ENCODE assay signal across 29 cellular contexts in genomic region chr7:77382532-77382931, GRCh38. TPM values are rescaled to one million over a fixed set of nuclear protein-coding genes. Genes with fewer than 3 reads are reported as not detected.
A peak's percentile ranks its signal among the peaks of the same experiment; 100 is the strongest.
DNase-seq lines count a peak whose midpoint lies in the region; ATAC-seq and TF ChIP-seq lines count a peak whose summit lies in the region.
"Had no signal": no experiment of that assay in that cellular context is flagged by ENCODE, and none has a peak within 500 bp of the region (broad histone marks: within the 10 kb centered on the region; RNA-seq: fewer than 3 reads in every experiment).

No MANE protein-coding gene starts in this region.

- peak; percentile 63 for ATAC-seq in activated CD4-positive, alpha-beta T cell treated with anti-CD3 and anti-CD28 coated beads for 36 hours
- peak; percentile 33 to 76 for ATAC-seq in activated naive CD4-positive, alpha-beta T cell treated with anti-CD3 and anti-CD28 coated beads, Interleukin-2, amount 50 U/mL, for 72 hours
- ATAC-seq in activated B cell treated with CpG ODN at 0.5 μM for 24 hours (ENCODE audit: low read depth) (no peak), foreskin keratinocyte (peak; percentile 44), GM21786 (IDR thresholded peaks at IDR 0.05; ENCODE audit: unreplicated experiment) (no peak)
- ATAC-seq: GM12878, HCT116 had no signal

- CTCF ChIA-PET in activated CD4-positive, alpha-beta T cell treated with anti-CD3 and anti-CD28 coated beads for 36 hours (lab: Charles Lee): interaction anchor here (1.5 kb wide), 1 partner anchor 31 kb away, joined by 3 read pairs; no protein-coding TSS in a partner anchor
- CTCF ChIA-PET in activated naive CD4-positive, alpha-beta T cell treated with anti-CD3 and anti-CD28 coated beads, Interleukin-2, amount 10 ng/mL, durations not matched to agents 7 days and 5 days (lab: Charles Lee): no interaction called here
- CTCF ChIA-PET in activated B cell treated with CpG ODN at 0.5 μM for 24 hours (lab: Charles Lee): no interaction called here

- DNase-seq in activated CD4-positive, alpha-beta T cell treated with anti-CD3 and anti-CD28 coated beads for 36 hours: no peak
- no peak for DNase-seq in activated CD4-positive, alpha-beta T cell treated with anti-CD3 and anti-CD28 coated beads, Interleukin-2, amount 50 U/mL, for 1 hour
- no peak for DNase-seq in activated naive CD4-positive, alpha-beta T cell treated with anti-CD3 and anti-CD28 coated beads, Interleukin-2, amount 50 U/mL, for 72 hours (ENCODE audit: low spot score in 2 of 2)
- DNase-seq in activated naive CD4-positive, alpha-beta T cell treated with anti-CD3 and anti-CD28 coated beads, Interleukin-2, amount 10 ng/mL, durations not matched to agents 7 days and 5 days: no peak
- no peak for DNase-seq in activated B cell treated with CpG ODN at 0.5 μM for 24 hours
- peak in 1 of 2 donors; percentile 25 for DNase-seq in foreskin keratinocyte
- no peak for DNase-seq in Kasumi-1 (lab: John Stamatoyannopoulos, UW)
- DNase-seq: BE2C; CD8-positive, alpha-beta memory T cell; DMS 273 treated with DMSO at 0.1 percent for 48 hours; DMS79; GDM1; IMR-90; NCI-H1048; NCI-H1417; NCI-H1694; NCI-H2029 treated with DMSO at 0.1 percent for 48 hours; NCI-H446 treated with DMSO at 0.1 percent for 48 hours; NCI-H526; NCI-H82; NK-92 treated with Interleukin-12 subunit alpha and Interleukin-12 subunit beta, amount 100 ng/mL, for 24 hours; Right ventricle myocardium superior; RPMI8226 had no signal

- peaks cover 25% of the 10 kb centered on the region for H3K4me1 Mint-ChIP-seq in activated CD4-positive, alpha-beta T cell treated with anti-CD3 and anti-CD28 coated beads for 36 hours
- peaks cover 5% of the 10 kb centered on the region for H3K4me1 Mint-ChIP-seq in activated naive CD4-positive, alpha-beta T cell treated with anti-CD3 and anti-CD28 coated beads, Interleukin-2, amount 10 ng/mL, durations not matched to agents 7 days and 5 days
- peaks cover 7% of the 10 kb centered on the region for H3K4me1 Mint-ChIP-seq in activated B cell treated with CpG ODN at 0.5 μM for 24 hours

- H3K27ac ChIP-seq in foreskin keratinocyte: no peak overlapping the region
- H3K27ac ChIP-seq: 22Rv1, KMS-11 had no signal

- H3K9me3 Mint-ChIP-seq in activated CD4-positive, alpha-beta T cell treated with anti-CD3 and anti-CD28 coated beads for 36 hours (ENCODE audit: low read depth): no peaks in the 10 kb centered on the region
- no peaks in the 10 kb centered on the region for H3K9me3 Mint-ChIP-seq in activated naive CD4-positive, alpha-beta T cell treated with anti-CD3 and anti-CD28 coated beads, Interleukin-2, amount 50 U/mL, for 72 hours
- no peaks in the 10 kb centered on the region for H3K9me3 Mint-ChIP-seq in activated naive CD4-positive, alpha-beta T cell treated with anti-CD3 and anti-CD28 coated beads, Interleukin-2, amount 10 ng/mL, durations not matched to agents 7 days and 5 days
- H3K9me3 Mint-ChIP-seq in activated B cell treated with CpG ODN at 0.5 μM for 24 hours: no peaks in the 10 kb centered on the region
- H3K9me3 Mint-ChIP-seq: CD14-positive monocyte; CD8-positive, alpha-beta memory T cell had no signal

- no peaks in the 10 kb centered on the region for H3K4me1 ChIP-seq in foreskin keratinocyte
- H3K4me1 ChIP-seq: BE2C had no signal

- no peak overlapping the region for H3K4me3 Mint-ChIP-seq in activated CD4-positive, alpha-beta T cell treated with anti-CD3 and anti-CD28 coated beads for 36 hours
- no peak overlapping the region for H3K4me3 Mint-ChIP-seq in activated naive CD4-positive, alpha-beta T cell treated with anti-CD3 and anti-CD28 coated beads, Interleukin-2, amount 10 ng/mL, durations not matched to agents 7 days and 5 days
- H3K4me3 Mint-ChIP-seq in activated B cell treated with CpG ODN at 0.5 μM for 24 hours: no peak overlapping the region
- H3K4me3 Mint-ChIP-seq: CD14-positive monocyte; CD8-positive, alpha-beta memory T cell had no signal

- TF ChIP-seq CTCF in activated B cell treated with CpG ODN at 0.5 μM for 24 hours (IDR thresholded peaks at IDR 0.05): no peak
- no peak for TF ChIP-seq CTCF in foreskin keratinocyte (conservative IDR thresholded peaks at IDR 0.05)

- no peaks in the 10 kb centered on the region for H3K27me3 ChIP-seq in foreskin keratinocyte

- no peaks in the 10 kb centered on the region for H3K27me3 Mint-ChIP-seq in activated CD4-positive, alpha-beta T cell treated with anti-CD3 and anti-CD28 coated beads for 36 hours
- H3K27me3 Mint-ChIP-seq in activated naive CD4-positive, alpha-beta T cell treated with anti-CD3 and anti-CD28 coated beads, Interleukin-2, amount 10 ng/mL, durations not matched to agents 7 days and 5 days: no peaks in the 10 kb centered on the region
- H3K27me3 Mint-ChIP-seq in activated B cell treated with CpG ODN at 0.5 μM for 24 hours: no peaks in the 10 kb centered on the region
- H3K27me3 Mint-ChIP-seq: CD8-positive, alpha-beta memory T cell had no signal

- intact Hi-C loops in activated CD4-positive, alpha-beta T cell treated with anti-CD3 and anti-CD28 coated beads for 36 hours (cut with DNase I, micrococcal nuclease): no loop called here
- intact Hi-C loops in activated B cell treated with CpG ODN at 0.5 μM for 24 hours (cut with micrococcal nuclease): loop anchor here (5.0 kb wide), 1 partner anchor 35 kb away; the partner anchor contains the start of gene GSAP

- H3K36me3 Mint-ChIP-seq in activated CD4-positive, alpha-beta T cell treated with anti-CD3 and anti-CD28 coated beads for 36 hours (ENCODE audit: low read depth): peaks cover 8% of the 10 kb centered on the region
- H3K36me3 Mint-ChIP-seq in activated naive CD4-positive, alpha-beta T cell treated with anti-CD3 and anti-CD28 coated beads, Interleukin-2, amount 50 U/mL, for 72 hours: peaks cover 0 to 13% of the 10 kb centered on the region in 2 donors
- peaks cover 27% of the 10 kb centered on the region for H3K36me3 Mint-ChIP-seq in activated naive CD4-positive, alpha-beta T cell treated with anti-CD3 and anti-CD28 coated beads, Interleukin-2, amount 10 ng/mL, durations not matched to agents 7 days and 5 days
- peaks cover 87% of the 10 kb centered on the region for H3K36me3 Mint-ChIP-seq in activated B cell treated with CpG ODN at 0.5 μM for 24 hours (ENCODE audit: low read depth)

- H3K27ac Mint-ChIP-seq in activated CD4-positive, alpha-beta T cell treated with anti-CD3 and anti-CD28 coated beads for 36 hours: no peak overlapping the region
- H3K27ac Mint-ChIP-seq in activated naive CD4-positive, alpha-beta T cell treated with anti-CD3 and anti-CD28 coated beads, Interleukin-2, amount 50 U/mL, for 72 hours: peak overlapping the region in 1 of 2 donors; percentile 51
- H3K27ac Mint-ChIP-seq in activated naive CD4-positive, alpha-beta T cell treated with anti-CD3 and anti-CD28 coated beads, Interleukin-2, amount 10 ng/mL, durations not matched to agents 7 days and 5 days: no peak overlapping the region
- H3K27ac Mint-ChIP-seq in activated B cell treated with CpG ODN at 0.5 μM for 24 hours: peak overlapping the region; percentile 9

- POLR2A ChIA-PET in activated CD4-positive, alpha-beta T cell treated with anti-CD3 and anti-CD28 coated beads for 36 hours (lab: Charles Lee): no interaction called here
- POLR2A ChIA-PET in activated B cell treated with CpG ODN at 0.5 μM for 24 hours (lab: Charles Lee): no interaction called here

RNA-seq across cellular contexts. Expression of gene GSAP, which starts 33.6 kb away (rescaled TPM):
- 1 to 10 TPM; 1.1 to 1.4 TPM for total RNA-seq in activated CD4-positive, alpha-beta T cell treated with anti-CD3 and anti-CD28 coated beads for 36 hours
- 1 to 10 TPM; 1.2 to 4.1 TPM for total RNA-seq in activated naive CD4-positive, alpha-beta T cell treated with anti-CD3 and anti-CD28 coated beads, Interleukin-2, amount 50 U/mL, for 72 hours
- total RNA-seq in activated B cell treated with CpG ODN at 0.5 μM for 24 hours (73.9 and 91.2 TPM in 2 replicates), foreskin keratinocyte (3.9 and 4.2 TPM in 2 replicates)
- polyA plus RNA-seq in foreskin keratinocyte: 1.6 and 2.0 TPM in 2 replicates

Comparison
In these comparisons a context has a peak if more than half of its experiments do, and no peak if none do; other contexts are left out.
1. ATAC-seq: peak in activated CD4-positive, alpha-beta T cell treated with anti-CD3 and anti-CD28 coated beads for 36 hours (single experiment), activated naive CD4-positive, alpha-beta T cell treated with anti-CD3 and anti-CD28 coated beads, Interleukin-2, amount 50 U/mL, for 72 hours (2 of 2) and foreskin keratinocyte (single experiment); none in activated B cell treated with CpG ODN at 0.5 μM for 24 hours (single experiment) and GM21786 (single experiment).
2. RNA of gene GSAP, which starts 33.6 kb away (total RNA-seq): 73.9 to 91.2 TPM in activated B cell treated with CpG ODN at 0.5 μM for 24 hours; 3.9 to 4.2 TPM in foreskin keratinocyte, 1.2 to 4.1 TPM in activated naive CD4-positive, alpha-beta T cell treated with anti-CD3 and anti-CD28 coated beads, Interleukin-2, amount 50 U/mL, for 72 hours and 1.1 to 1.4 TPM in activated CD4-positive, alpha-beta T cell treated with anti-CD3 and anti-CD28 coated beads for 36 hours; every median in the first group is over 10 times any median in the second.